9 cellular contexts compared by ENCODE assay signal in genomic region chr4:184417802-184418511, GRCh38. TPM values are rescaled to one million over a fixed set of nuclear protein-coding genes. Genes with fewer than 3 reads are reported as not detected.
A peak's percentile ranks its signal among the peaks of the same experiment; 100 is the strongest.
DNase-seq lines count a peak whose midpoint lies in the region; ATAC-seq, FAIRE-seq and TF ChIP-seq lines count a peak whose summit lies in the region.
"Had no signal": no experiment of that assay in that cellular context is flagged by ENCODE, and none has a peak within 500 bp of the region (broad histone marks: within the 10 kb centered on the region; RNA-seq: fewer than 3 reads in every experiment).

No MANE protein-coding gene starts in this region.

- H3K36me3 Mint-ChIP-seq in CD4-positive, alpha-beta memory T cell, result peaks cover 38 to 63% of the 10 kb centered on the region in 2 donors
- peaks cover 81% of the 10 kb centered on the region for H3K36me3 Mint-ChIP-seq in activated CD8-positive, alpha-beta T cell treated with anti-CD3 and anti-CD28 coated beads, Interleukin-2, amount 10 ng/mL, durations not matched to agents 7 days and 5 days (ENCODE audit: low read depth)
- H3K36me3 Mint-ChIP-seq in Caco-2 (ENCODE audit: insufficient read depth, unreplicated experiment), result peaks cover 5% of the 10 kb centered on the region

- no TSS peak for BruUV-seq in Caco-2 (replicated peaks; lab: Mats Ljungman, UMichigan)

- peak overlapping the region in 1 of 2 donors; percentile 63 for H3K4me3 ChIP-seq in CD4-positive, alpha-beta memory T cell (ENCODE audit: low read length in 2 of 2)
- H3K4me3 ChIP-seq in small intestine (ENCODE audit: low read depth in 1 of 2, low read length in 2 of 2) (no peak overlapping the region), Caco-2 (ENCODE audit: low read depth, low read length) (no peak overlapping the region)
- H3K4me3 ChIP-seq: SJCRH30 had no signal

- H3K9me3 Mint-ChIP-seq in CD4-positive, alpha-beta memory T cell, result peaks cover 0 to 6% (median 1%) of the 10 kb centered on the region in 8 donors
- peaks cover 4% of the 10 kb centered on the region for H3K9me3 Mint-ChIP-seq in activated CD8-positive, alpha-beta T cell treated with anti-CD3 and anti-CD28 coated beads, Interleukin-2, amount 10 ng/mL, durations not matched to agents 7 days and 5 days (ENCODE audit: insufficient read depth)
- peaks cover 9% of the 10 kb centered on the region for H3K9me3 Mint-ChIP-seq in Caco-2 (ENCODE audit: unreplicated experiment)

- intact Hi-C loops in CD4-positive, alpha-beta memory T cell (cut with micrococcal nuclease), result loop anchor here (1.0 to 5.0 kb wide), 4 partner anchors 56 to 229 kb away; partner anchors contain the start of genes CASP3, IRF2 and PRIMPOL
- intact Hi-C loops in Caco-2 (cut with micrococcal nuclease; ENCODE audit: unreplicated experiment), result no loop called here

- peak; percentile 47 for ATAC-seq in GM19452 (IDR thresholded peaks at IDR 0.05; ENCODE audit: unreplicated experiment)
- ATAC-seq in HG03521 (IDR thresholded peaks at IDR 0.05; ENCODE audit: unreplicated experiment), result peak; percentile 39
- peak; percentile 75 for ATAC-seq in activated CD8-positive, alpha-beta T cell treated with anti-CD3 and anti-CD28 coated beads, Interleukin-2, amount 10 ng/mL, durations not matched to agents 7 days and 5 days

- H3K9me3 ChIP-seq in CD4-positive, alpha-beta memory T cell (ENCODE audit: control insufficient read depth in 1 of 2, low read length in 2 of 2), result peaks cover 0 to 3% of the 10 kb centered on the region in 2 donors
- H3K9me3 ChIP-seq in small intestine (ENCODE audit: control insufficient read depth, low read depth), result no peaks in the 10 kb centered on the region
- no peaks in the 10 kb centered on the region for H3K9me3 ChIP-seq in Caco-2

- peak in 3 of 5 donors; percentile 18 to 62 (median 28) for DNase-seq in CD4-positive, alpha-beta memory T cell
- DNase-seq in activated CD8-positive, alpha-beta T cell treated with anti-CD3 and anti-CD28 coated beads, Interleukin-2, amount 10 ng/mL, durations not matched to agents 7 days and 5 days, result no peak
- DNase-seq in foreskin melanocyte (peak; percentile 32), small intestine (peak; percentile 66), NCI-H1048 (lab: John Stamatoyannopoulos, UW) (no peak), Caco-2 (no peak)

- WGBS in small intestine, 3 donors, result 64 to 67% (median 66%) methylated on average over 8 of the region's 8 CpGs

- peak overlapping the region; percentile 22 to 89 (median 82) for H3K4me3 Mint-ChIP-seq in CD4-positive, alpha-beta memory T cell
- peak overlapping the region; percentile 59 for H3K4me3 Mint-ChIP-seq in activated CD8-positive, alpha-beta T cell treated with anti-CD3 and anti-CD28 coated beads, Interleukin-2, amount 10 ng/mL, durations not matched to agents 7 days and 5 days
- no peak overlapping the region for H3K4me3 Mint-ChIP-seq in Caco-2 (ENCODE audit: unreplicated experiment)

- TF ChIP-seq CTCF in Caco-2 (IDR thresholded peaks at IDR 0.05; ENCODE audit: insufficient read depth in 1 of 2, low read depth in 1 of 2, low read length in 1 of 2, severe bottlenecking in 1 of 2, unreplicated experiment in 1 of 2), result no peak

- POLR2A ChIA-PET in CD4-positive, alpha-beta memory T cell (lab: Charles Lee; ENCODE audit: partially characterized antibody), result interaction anchor here (0.6 to 1.9 kb wide), 12 partner anchors 9 to 154 kb away, joined by 3 to 33 read pairs (median 4); partner anchors contain the start of gene IRF2
- POLR2A ChIA-PET in activated CD8-positive, alpha-beta T cell treated with anti-CD3 and anti-CD28 coated beads, Interleukin-2, amount 10 ng/mL, durations not matched to agents 7 days and 5 days (lab: Charles Lee), result interaction anchor here (0.8 to 3.4 kb wide), 17 partner anchors 10 to 316 kb away, joined by 3 to 15 read pairs (median 4); partner anchors contain the start of genes CENPU and IRF2
- POLR2A ChIA-PET in Caco-2 (lab: Charles Lee), result no interaction called here

- peaks cover 55 to 83% (median 69%) of the 10 kb centered on the region in 4 donors for H3K4me1 Mint-ChIP-seq in CD4-positive, alpha-beta memory T cell
- H3K4me1 Mint-ChIP-seq in activated CD8-positive, alpha-beta T cell treated with anti-CD3 and anti-CD28 coated beads, Interleukin-2, amount 10 ng/mL, durations not matched to agents 7 days and 5 days (ENCODE audit: low read depth), result peaks cover 86% of the 10 kb centered on the region
- H3K4me1 Mint-ChIP-seq in Caco-2 (ENCODE audit: low read depth, unreplicated experiment), result peaks cover 8% of the 10 kb centered on the region

- H3K27me3 ChIP-seq in CD4-positive, alpha-beta memory T cell (ENCODE audit: insufficient read depth, low read length), result no peaks in the 10 kb centered on the region
- H3K27me3 ChIP-seq in small intestine (ENCODE audit: control insufficient read depth in 2 of 2, insufficient read depth in 2 of 2, low read length in 2 of 2), result no peaks in the 10 kb centered on the region
- H3K27me3 ChIP-seq in Caco-2 (replicated peaks; ENCODE audit: control insufficient read depth, insufficient read depth, low read length), result no peaks in the 10 kb centered on the region
- H3K27me3 ChIP-seq: SJCRH30 had no signal

- CTCF ChIA-PET in CD4-positive, alpha-beta memory T cell (lab: Charles Lee; ENCODE audit: partially characterized antibody), result interaction anchor here (0.9 to 1.3 kb wide), 3 partner anchors 9 to 153 kb away, joined by 3 to 6 read pairs (median 3); no protein-coding TSS in a partner anchor
- CTCF ChIA-PET in activated CD8-positive, alpha-beta T cell treated with anti-CD3 and anti-CD28 coated beads, Interleukin-2, amount 10 ng/mL, durations not matched to agents 7 days and 5 days (lab: Charles Lee), result interaction anchor here (0.8 to 1.9 kb wide), 10 partner anchors 35 to 154 kb away, joined by 3 to 9 read pairs (median 4); partner anchors contain the start of gene IRF2
- CTCF ChIA-PET in Caco-2 (lab: Charles Lee), result no interaction called here

- FAIRE-seq in small intestine (lab: Jason Lieb, UNC), result no peak

- no peaks in the 10 kb centered on the region for H3K27me3 Mint-ChIP-seq in CD4-positive, alpha-beta memory T cell
- H3K27me3 Mint-ChIP-seq in activated CD8-positive, alpha-beta T cell treated with anti-CD3 and anti-CD28 coated beads, Interleukin-2, amount 10 ng/mL, durations not matched to agents 7 days and 5 days (ENCODE audit: low read depth), result no peaks in the 10 kb centered on the region
- no peaks in the 10 kb centered on the region for H3K27me3 Mint-ChIP-seq in Caco-2 (ENCODE audit: insufficient read depth, unreplicated experiment)

- peaks cover 10% of the 10 kb centered on the region for H3K36me3 ChIP-seq in CD4-positive, alpha-beta memory T cell (ENCODE audit: insufficient read depth, low read length)
- peaks cover 9% of the 10 kb centered on the region in 2 donors for H3K36me3 ChIP-seq in small intestine (ENCODE audit: control insufficient read depth in 2 of 2, insufficient read depth in 2 of 2, low read length in 2 of 2)
- no peaks in the 10 kb centered on the region for H3K36me3 ChIP-seq in Caco-2 (ENCODE audit: control insufficient read depth, insufficient read depth, low read length)

- peaks cover 79% of the 10 kb centered on the region for H3K4me1 ChIP-seq in CD4-positive, alpha-beta memory T cell (ENCODE audit: insufficient read depth, low read length)
- H3K4me1 ChIP-seq in small intestine (ENCODE audit: control insufficient read depth in 2 of 2, insufficient read depth in 1 of 2, low read depth in 1 of 2, low read length in 1 of 2) (peaks cover 5 to 22% of the 10 kb centered on the region in 2 donors), Caco-2 (no peaks in the 10 kb centered on the region)
- H3K4me1 ChIP-seq: SJCRH30 had no signal

- H3K27ac ChIP-seq in CD4-positive, alpha-beta memory T cell (ENCODE audit: low read depth, low read length), result peak overlapping the region; percentile 81
- H3K27ac ChIP-seq in small intestine (ENCODE audit: low read depth in 1 of 2, low read length in 1 of 2), result peak overlapping the region; percentile 17 to 96
- H3K27ac ChIP-seq: SJCRH30 had no signal

- H3K27ac Mint-ChIP-seq in CD4-positive, alpha-beta memory T cell, result peak overlapping the region; percentile 94 to 99 (median 98)
- peak overlapping the region; percentile 90 for H3K27ac Mint-ChIP-seq in activated CD8-positive, alpha-beta T cell treated with anti-CD3 and anti-CD28 coated beads, Interleukin-2, amount 10 ng/mL, durations not matched to agents 7 days and 5 days
- no peak overlapping the region for H3K27ac Mint-ChIP-seq in Caco-2 (ENCODE audit: unreplicated experiment)

RNA-seq across cellular contexts. Expression of gene IRF2, which starts 56.4 kb away (rescaled TPM):
- total RNA-seq in CD4-positive, alpha-beta memory T cell, result 10 to 100 TPM; 66.7 to 70.4 TPM
- 10 to 100 TPM; 72.6 to 87.2 TPM for polyA plus RNA-seq in CD4-positive, alpha-beta memory T cell
- 10 to 100 TPM; 59.7 to 65.3 TPM for total RNA-seq in activated CD8-positive, alpha-beta T cell treated with anti-CD3 and anti-CD28 coated beads, Interleukin-2, amount 10 ng/mL, durations not matched to agents 7 days and 5 days
- 10 to 100 TPM; 23.3 to 36.5 (median 28.9) TPM for polyA plus RNA-seq in small intestine
- 9.2 and 11.5 TPM in 2 replicates for total RNA-seq in Caco-2 (2022)

Comparison
In these comparisons a context has a peak if more than half of its experiments do, and no peak if none do; other contexts are left out.
1. DNase-seq: peak in CD4-positive, alpha-beta memory T cell (3 of 5), foreskin melanocyte (single experiment) and small intestine (single experiment); none in activated CD8-positive, alpha-beta T cell treated with anti-CD3 and anti-CD28 coated beads, Interleukin-2, amount 10 ng/mL, durations not matched to agents 7 days and 5 days (single experiment), NCI-H1048 (single experiment) and Caco-2 (0 of 2).
2. Peak in every context shown above with its lines, with median percentiles within 50 percentile points of each other: ATAC-seq.